In genomic region chr2:655626-656025, GRCh38 we compare ENCODE assay signal across 16 cellular contexts. TPM values are rescaled to one million over a fixed set of nuclear protein-coding genes. Genes with fewer than 3 reads are reported as not detected.
DNase-seq lines count a peak whose midpoint lies in the region; ATAC-seq and TF ChIP-seq lines count a peak whose summit lies in the region.
"Had no signal": no experiment of that assay in that cellular context is flagged by ENCODE, and none has a peak within 500 bp of the region (broad histone marks: within the 10 kb centered on the region; RNA-seq: fewer than 3 reads in every experiment).

No MANE protein-coding gene starts in this region.

- H3K4me3 ChIP-seq in fibroblast of the aortic adventitia (ENCODE audit: low read depth, low read length) (no peak overlapping the region), sigmoid colon (no peak overlapping the region)
- H3K4me3 ChIP-seq: colonic mucosa, esophagus muscularis mucosa, GM12878, tibial nerve had no signal

- no peaks in the 10 kb centered on the region for H3K36me3 ChIP-seq in sigmoid colon
- H3K36me3 ChIP-seq: colonic mucosa, esophagus muscularis mucosa, tibial nerve had no signal

- H3K27ac Mint-ChIP-seq in activated CD8-positive, alpha-beta T cell treated with anti-CD3 and anti-CD28 coated beads, Interleukin-2, amount 10 ng/mL, durations not matched to agents 7 days and 5 days: no peak overlapping the region
- H3K27ac Mint-ChIP-seq in activated CD8-positive, alpha-beta T cell treated with anti-CD3 and anti-CD28 coated beads for 36 hours: no peak overlapping the region
- H3K27ac Mint-ChIP-seq in stimulated activated naive CD8-positive, alpha-beta T cell treated with anti-CD3 and anti-CD28 coated beads, Interleukin-15, amount 100 ng/mL, for 72 hours: no peak overlapping the region

- TF ChIP-seq POLR2A in sigmoid colon (IDR thresholded peaks at IDR 0.05): no peak

- TF ChIP-seq CTCF in activated CD8-positive, alpha-beta T cell treated with anti-CD3 and anti-CD28 coated beads for 36 hours (IDR thresholded peaks at IDR 0.05): no peak
- TF ChIP-seq CTCF in fibroblast of the aortic adventitia (IDR thresholded peaks at IDR 0.05; ENCODE audit: insufficient read depth, low read length): no peak
- TF ChIP-seq CTCF in sigmoid colon (IDR thresholded peaks at IDR 0.05): no peak

- in situ Hi-C loops in SK-MEL-5 (cut with HindIII; ENCODE audit: low pct_unique_long_range_greater_than_20kb, low sequenced_read_pairs): no loop called here

- no peaks in the 10 kb centered on the region for H3K9me3 ChIP-seq in sigmoid colon
- H3K9me3 ChIP-seq: colonic mucosa, esophagus muscularis mucosa had no signal

- H3K4me1 Mint-ChIP-seq in activated CD8-positive, alpha-beta T cell treated with anti-CD3 and anti-CD28 coated beads, Interleukin-2, amount 10 ng/mL, durations not matched to agents 7 days and 5 days (ENCODE audit: low read depth): peaks cover 38% of the 10 kb centered on the region
- H3K4me1 Mint-ChIP-seq in activated CD8-positive, alpha-beta T cell treated with anti-CD3 and anti-CD28 coated beads for 36 hours (ENCODE audit: low read depth): peaks cover 34% of the 10 kb centered on the region
- peaks cover 44% of the 10 kb centered on the region for H3K4me1 Mint-ChIP-seq in stimulated activated naive CD8-positive, alpha-beta T cell treated with anti-CD3 and anti-CD28 coated beads, Interleukin-15, amount 100 ng/mL, for 72 hours

- no peaks in the 10 kb centered on the region for H3K4me1 ChIP-seq in sigmoid colon
- H3K4me1 ChIP-seq: colonic mucosa, tibial nerve had no signal

- ATAC-seq in activated CD8-positive, alpha-beta T cell treated with anti-CD3 and anti-CD28 coated beads, Interleukin-2, amount 10 ng/mL, durations not matched to agents 7 days and 5 days: peak; percentile 49
- ATAC-seq in activated CD8-positive, alpha-beta T cell treated with anti-CD3 and anti-CD28 coated beads for 36 hours: no peak
- peak; percentile 57 for ATAC-seq in stimulated activated naive CD8-positive, alpha-beta T cell treated with anti-CD3 and anti-CD28 coated beads, Interleukin-15, amount 100 ng/mL, for 72 hours
- ATAC-seq in GM18870 (IDR thresholded peaks at IDR 0.05; ENCODE audit: unreplicated experiment): no peak
- ATAC-seq: GM12878 had no signal

- H3K4me3 Mint-ChIP-seq in activated CD8-positive, alpha-beta T cell treated with anti-CD3 and anti-CD28 coated beads, Interleukin-2, amount 10 ng/mL, durations not matched to agents 7 days and 5 days: no peak overlapping the region
- H3K4me3 Mint-ChIP-seq in activated CD8-positive, alpha-beta T cell treated with anti-CD3 and anti-CD28 coated beads for 36 hours: no peak overlapping the region
- H3K4me3 Mint-ChIP-seq in stimulated activated naive CD8-positive, alpha-beta T cell treated with anti-CD3 and anti-CD28 coated beads, Interleukin-15, amount 100 ng/mL, for 72 hours: no peak overlapping the region

- DNase-seq in activated CD8-positive, alpha-beta T cell treated with anti-CD3 and anti-CD28 coated beads, Interleukin-2, amount 10 ng/mL, durations not matched to agents 7 days and 5 days: no peak
- no peak for DNase-seq in activated CD8-positive, alpha-beta T cell treated with anti-CD3 and anti-CD28 coated beads for 36 hours
- DNase-seq in SK-MEL-5 (ENCODE audit: low read depth, low spot score) (peak; percentile 31), fibroblast of the aortic adventitia (ENCODE audit: low read depth) (peak; percentile 18), NCI-H510A treated with DMSO at 0.1 percent for 48 hours (lab: John Stamatoyannopoulos, UW) (no peak), sigmoid colon (no peak)
- no peak for DNase-seq in stimulated activated naive CD8-positive, alpha-beta T cell treated with anti-CD3 and anti-CD28 coated beads, Interleukin-15, amount 100 ng/mL, for 72 hours
- DNase-seq: colonic mucosa, mesendoderm, NCI-H82, occipital lobe, SHP77 had no signal

- H3K27ac ChIP-seq in sigmoid colon: no peak overlapping the region
- H3K27ac ChIP-seq: colonic mucosa, esophagus muscularis mucosa, tibial nerve had no signal

- peaks cover 0 to 27% (median 8%) of the 10 kb centered on the region in 3 donors for H3K27me3 ChIP-seq in sigmoid colon
- H3K27me3 ChIP-seq: colonic mucosa had no signal

- H3K27me3 Mint-ChIP-seq in activated CD8-positive, alpha-beta T cell treated with anti-CD3 and anti-CD28 coated beads, Interleukin-2, amount 10 ng/mL, durations not matched to agents 7 days and 5 days (ENCODE audit: low read depth): no peaks in the 10 kb centered on the region
- H3K27me3 Mint-ChIP-seq in activated CD8-positive, alpha-beta T cell treated with anti-CD3 and anti-CD28 coated beads for 36 hours: no peaks in the 10 kb centered on the region
- no peaks in the 10 kb centered on the region for H3K27me3 Mint-ChIP-seq in stimulated activated naive CD8-positive, alpha-beta T cell treated with anti-CD3 and anti-CD28 coated beads, Interleukin-15, amount 100 ng/mL, for 72 hours

- no peaks in the 10 kb centered on the region for H3K9me3 Mint-ChIP-seq in activated CD8-positive, alpha-beta T cell treated with anti-CD3 and anti-CD28 coated beads, Interleukin-2, amount 10 ng/mL, durations not matched to agents 7 days and 5 days (ENCODE audit: insufficient read depth)
- peaks cover 2% of the 10 kb centered on the region for H3K9me3 Mint-ChIP-seq in activated CD8-positive, alpha-beta T cell treated with anti-CD3 and anti-CD28 coated beads for 36 hours
- no peaks in the 10 kb centered on the region for H3K9me3 Mint-ChIP-seq in stimulated activated naive CD8-positive, alpha-beta T cell treated with anti-CD3 and anti-CD28 coated beads, Interleukin-15, amount 100 ng/mL, for 72 hours

- no peak for TF ChIP-seq EP300 in sigmoid colon (IDR thresholded peaks at IDR 0.05)

- no peaks in the 10 kb centered on the region for H3K36me3 Mint-ChIP-seq in activated CD8-positive, alpha-beta T cell treated with anti-CD3 and anti-CD28 coated beads, Interleukin-2, amount 10 ng/mL, durations not matched to agents 7 days and 5 days (ENCODE audit: low read depth)
- no peaks in the 10 kb centered on the region for H3K36me3 Mint-ChIP-seq in activated CD8-positive, alpha-beta T cell treated with anti-CD3 and anti-CD28 coated beads for 36 hours (ENCODE audit: low read depth)

- POLR2A ChIA-PET in activated CD8-positive, alpha-beta T cell treated with anti-CD3 and anti-CD28 coated beads, Interleukin-2, amount 10 ng/mL, durations not matched to agents 7 days and 5 days (lab: Charles Lee): no interaction called here
- POLR2A ChIA-PET in activated CD8-positive, alpha-beta T cell treated with anti-CD3 and anti-CD28 coated beads for 36 hours (lab: Charles Lee): no interaction called here

- CTCF ChIA-PET in activated CD8-positive, alpha-beta T cell treated with anti-CD3 and anti-CD28 coated beads, Interleukin-2, amount 10 ng/mL, durations not matched to agents 7 days and 5 days (lab: Charles Lee): interaction anchor here (1.5 kb wide), 1 partner anchor 19 kb away, joined by 4 read pairs; no protein-coding TSS in a partner anchor
- CTCF ChIA-PET in activated CD8-positive, alpha-beta T cell treated with anti-CD3 and anti-CD28 coated beads for 36 hours (lab: Charles Lee): no interaction called here

- intact Hi-C loops in activated CD8-positive, alpha-beta T cell treated with anti-CD3 and anti-CD28 coated beads for 36 hours (cut with micrococcal nuclease): no loop called here
- intact Hi-C loops in sigmoid colon (cut with DNase I): no loop called here

RNA-seq across cellular contexts. Expression of gene TMEM18, which starts 21.6 kb away (rescaled TPM):
- total RNA-seq in activated CD8-positive, alpha-beta T cell treated with anti-CD3 and anti-CD28 coated beads, Interleukin-2, amount 10 ng/mL, durations not matched to agents 7 days and 5 days: 10 to 100 TPM; 31.1 to 32.0 TPM
- total RNA-seq in activated CD8-positive, alpha-beta T cell treated with anti-CD3 and anti-CD28 coated beads for 36 hours: 10 to 100 TPM; 34.0 to 34.6 TPM
- total RNA-seq in SK-MEL-5 (2014; rRNA removed; shearing (Covaris generic)): 52.4 and 52.6 TPM in 2 replicates
- 28.2 and 36.2 TPM in 2 replicates for polyA plus RNA-seq in SK-MEL-5 (2015; cell fraction: cytosol; rRNA removed)
- 39.0 and 40.8 TPM in 2 replicates for polyA plus RNA-seq in SK-MEL-5 (2015; cell fraction: nucleus; rRNA removed)
- total RNA-seq in fibroblast of the aortic adventitia (ENCODE audit: low replicate concordance): 24.1 and 122 TPM in 2 replicates
- total RNA-seq in sigmoid colon: 10 to 100 TPM; 14.4 to 26.8 (median 21.9) TPM
- 10 to 100 TPM; 10.6 to 23.4 (median 22.7) TPM for polyA plus RNA-seq in sigmoid colon

Comparison
In these comparisons a context has a peak if more than half of its experiments do, and no peak if none do; other contexts are left out.
1. ATAC-seq: peak in activated CD8-positive, alpha-beta T cell treated with anti-CD3 and anti-CD28 coated beads, Interleukin-2, amount 10 ng/mL, durations not matched to agents 7 days and 5 days (single experiment) and stimulated activated naive CD8-positive, alpha-beta T cell treated with anti-CD3 and anti-CD28 coated beads, Interleukin-15, amount 100 ng/mL, for 72 hours (single experiment); none in activated CD8-positive, alpha-beta T cell treated with anti-CD3 and anti-CD28 coated beads for 36 hours (single experiment) and GM18870 (single experiment).
2. DNase-seq: peak in SK-MEL-5 (single experiment) and fibroblast of the aortic adventitia (single experiment); none in activated CD8-positive, alpha-beta T cell treated with anti-CD3 and anti-CD28 coated beads, Interleukin-2, amount 10 ng/mL, durations not matched to agents 7 days and 5 days (single experiment), activated CD8-positive, alpha-beta T cell treated with anti-CD3 and anti-CD28 coated beads for 36 hours (single experiment), stimulated activated naive CD8-positive, alpha-beta T cell treated with anti-CD3 and anti-CD28 coated beads, Interleukin-15, amount 100 ng/mL, for 72 hours (0 of 2), NCI-H510A treated with DMSO at 0.1 percent for 48 hours (single experiment) and sigmoid colon (single experiment).